ENCODE assay signal across 8 cellular contexts in genomic region chr12:112013601-112014402, GRCh38. TPM values are rescaled to one million over a fixed set of nuclear protein-coding genes. Genes with fewer than 3 reads are reported as not detected.
A peak's percentile ranks its signal among the peaks of the same experiment; 100 is the strongest.
DNase-seq lines count a peak whose midpoint lies in the region; ATAC-seq lines count a peak whose summit lies in the region.

No MANE protein-coding gene starts in this region.

- no peaks in the 10 kb centered on the region for H3K4me1 ChIP-seq in ectodermal cell (ENCODE audit: control insufficient read depth, insufficient read depth, low read length)

- ATAC-seq in Right ventricle myocardium inferior (peak; percentile 30), HG03354 (IDR thresholded peaks at IDR 0.05; ENCODE audit: poor library complexity, severe bottlenecking, unreplicated experiment) (peak; percentile 36)

- peak; percentile 81 for DNase-seq in Right ventricle myocardium inferior (ENCODE audit: missing footprints)
- no peak for DNase-seq in cardiac septum (ENCODE audit: low spot score)
- peak; percentile 50 to 87 for DNase-seq in NCI-H526 (lab: John Stamatoyannopoulos, UW)
- peak; percentile 68 to 75 for DNase-seq in activated CD4-positive, alpha-beta T cell treated with anti-CD3 and anti-CD28 coated beads, Interleukin-2, amount 50 U/mL, for 48 hours
- peak; percentile 28 for DNase-seq in medulla oblongata (ENCODE audit: extremely low spot score)
- DNase-seq in stimulated activated CD8-positive, alpha-beta memory T cell treated with anti-CD3 and anti-CD28 coated beads, Interleukin-12 subunit alpha, Interleukin-12 subunit beta, amount 100 ng/mL, for 24 hours (ENCODE audit: extremely low read depth) = peak; percentile 27

- no peaks in the 10 kb centered on the region for H3K9me3 ChIP-seq in ectodermal cell (ENCODE audit: control insufficient read depth, low read length)

- H3K4me3 ChIP-seq in ectodermal cell (ENCODE audit: insufficient read depth, low read depth, low read length) = peak overlapping the region; percentile 99

- intact Hi-C loops in Right ventricle myocardium inferior (cut with DNase I) = loop anchor here (5.0 kb wide), 2 partner anchors 67 to 172 kb away; partner anchors contain the start of gene MAPKAPK5
- intact Hi-C loops in cardiac septum (cut with DNase I) = loop anchor here (2.0 to 5.0 kb wide), 2 partner anchors 67 to 171 kb away; partner anchors contain the start of gene MAPKAPK5

- peaks cover 4% of the 10 kb centered on the region for H3K36me3 ChIP-seq in ectodermal cell (ENCODE audit: control insufficient read depth, insufficient read depth, low read length)

- 1 to 2% methylated on average over 54 of the region's 54 CpGs for WGBS in ectodermal cell, 2 experiments

- H3K27ac ChIP-seq in ectodermal cell (ENCODE audit: insufficient read depth, low read depth, low read length, poor library complexity, severe bottlenecking) = peak overlapping the region; percentile 92

- H3K27me3 ChIP-seq in ectodermal cell (ENCODE audit: control insufficient read depth, insufficient read depth, low read length, poor library complexity, severe bottlenecking) = no peaks in the 10 kb centered on the region

RNA-seq across cellular contexts. Expression of gene ERP29, which starts 0.6 kb away (rescaled TPM):
- total RNA-seq in Right ventricle myocardium inferior = 55.2 TPM
- 42.1 TPM for total RNA-seq in cardiac septum
- 163 TPM for polyA plus RNA-seq in ectodermal cell (2013, experiment 1 of 4)
- 157 TPM for polyA plus RNA-seq in ectodermal cell (2013, experiment 2 of 4)
- polyA plus RNA-seq in ectodermal cell (2013, experiment 3 of 4) = 104 TPM
- polyA plus RNA-seq in ectodermal cell (2013, experiment 4 of 4) = 118 TPM

RNA-seq across cellular contexts. Expression of gene TMEM116, which starts 0.8 kb away (rescaled TPM):
- total RNA-seq in Right ventricle myocardium inferior (40.0 TPM), cardiac septum (32.2 TPM)
- 20.6 TPM for polyA plus RNA-seq in ectodermal cell (2013, experiment 1 of 4)
- polyA plus RNA-seq in ectodermal cell (2013, experiment 2 of 4) = 20.2 TPM
- polyA plus RNA-seq in ectodermal cell (2013, experiment 3 of 4) = 15.6 TPM
- 19.9 TPM for polyA plus RNA-seq in ectodermal cell (2013, experiment 4 of 4)
